In genomic region chr3:37521403-37521802, GRCh38 we compare ENCODE assay signal across 19 cellular contexts.
DNase-seq lines count a peak whose midpoint lies in the region; ATAC-seq and TF ChIP-seq lines count a peak whose summit lies in the region.
"Had no signal": no experiment of that assay in that cellular context is flagged by ENCODE, and none has a peak within 500 bp of the region (broad histone marks: within the 10 kb centered on the region; RNA-seq: fewer than 3 reads in every experiment).

No MANE protein-coding gene starts in this region.

- no peak overlapping the region for H3K4me3 ChIP-seq in WERI-Rb-1 (ENCODE audit: low read depth, low read length)
- no peak overlapping the region for H3K4me3 ChIP-seq in smooth muscle cell
- H3K4me3 ChIP-seq: Peyer's patch had no signal

- H3K9me3 ChIP-seq in WERI-Rb-1 (ENCODE audit: severe bottlenecking) = no peaks in the 10 kb centered on the region
- H3K9me3 ChIP-seq in smooth muscle cell (replicated peaks; ENCODE audit: low read depth) = no peaks in the 10 kb centered on the region
- H3K9me3 ChIP-seq: Peyer's patch had no signal

- H3K79me2 ChIP-seq in smooth muscle cell (ENCODE audit: low read depth) = no peaks in the 10 kb centered on the region

- WGBS in smooth muscle cell (ENCODE audit: low lambda C conversion rate) = 24% methylated on average over 6 of the region's 6 CpGs

- H2AFZ ChIP-seq in smooth muscle cell (ENCODE audit: low read depth) = no peak overlapping the region

- H3K27ac ChIP-seq in WERI-Rb-1 (peak overlapping the region; percentile 26; the same call in 1 of the 2 replicates), smooth muscle cell (ENCODE audit: low read depth) (peak overlapping the region; percentile 62)
- H3K27ac ChIP-seq: C4-2B, Peyer's patch had no signal

- no peak for TF ChIP-seq CTCF in WERI-Rb-1 (IDR thresholded peaks at IDR 0.05; ENCODE audit: low read depth, low read length)
- TF ChIP-seq CTCF in smooth muscle cell (IDR thresholded peaks at IDR 0.05; ENCODE audit: borderline replicate concordance, insufficient read depth, poor library complexity, severe bottlenecking) = no peak

- peaks cover 10% of the 10 kb centered on the region for H3K4me1 ChIP-seq in smooth muscle cell (ENCODE audit: low read depth)
- H3K4me1 ChIP-seq: Peyer's patch had no signal

- peak; percentile 4 for DNase-seq in EH (ENCODE audit: low read depth)
- DNase-seq in WERI-Rb-1 = peak; percentile 19
- DNase-seq in fibroblast of the conjunctiva (ENCODE audit: low read depth) = peak; percentile 48
- DNase-seq in smooth muscle cell (lab: John Stamatoyannopoulos, UW; ENCODE audit: unreplicated experiment) = no peak
- DNase-seq in activated CD4-positive, alpha-beta T cell treated with anti-CD3 and anti-CD28 coated beads for 4 hours = no peak
- no peak for DNase-seq in iPS-NIHi11 (ENCODE audit: low spot score)
- no peak for DNase-seq in NCI-H1105 treated with DMSO at 0.1 percent for 48 hours (lab: John Stamatoyannopoulos, UW)
- DNase-seq: DMS79 treated with DMSO at 0.1 percent for 48 hours; H7; KBM-7; NCI-H187; NCI-H2107; NCI-H510A; NCI-H748 treated with DMSO at 0.1 percent for 48 hours; NK-92 treated with Interleukin-12 subunit alpha and Interleukin-12 subunit beta, amount 100 ng/mL, for 24 hours; Peyer's patch had no signal

- H3K27me3 ChIP-seq in WERI-Rb-1 (ENCODE audit: insufficient read depth, low read depth, severe bottlenecking) (no peaks in the 10 kb centered on the region), smooth muscle cell (ENCODE audit: low read depth) (peaks cover 72% of the 10 kb centered on the region)
- H3K27me3 ChIP-seq: Peyer's patch had no signal

- peaks cover 12% of the 10 kb centered on the region for H4K20me1 ChIP-seq in smooth muscle cell (ENCODE audit: low read depth)

- peaks cover 7% of the 10 kb centered on the region for H3F3A ChIP-seq in smooth muscle cell (ENCODE audit: low read depth)

- no peak overlapping the region for H3K9ac ChIP-seq in smooth muscle cell (ENCODE audit: low read depth)

- no peaks in the 10 kb centered on the region for H3K36me3 ChIP-seq in WERI-Rb-1
- no peaks in the 10 kb centered on the region for H3K36me3 ChIP-seq in smooth muscle cell (ENCODE audit: low read depth)

- ATAC-seq in GM19467 (IDR thresholded peaks at IDR 0.05; ENCODE audit: unreplicated experiment) = no peak
- ATAC-seq: HepG2 had no signal

- peak overlapping the region; percentile 49 for H3K4me2 ChIP-seq in smooth muscle cell

Comparison
In these comparisons a context has a peak if more than half of its experiments do, and no peak if none do; other contexts are left out.
1. DNase-seq: peak in EH (single experiment), WERI-Rb-1 (single experiment) and fibroblast of the conjunctiva (single experiment); none in smooth muscle cell (single experiment), activated CD4-positive, alpha-beta T cell treated with anti-CD3 and anti-CD28 coated beads for 4 hours (0 of 2), iPS-NIHi11 (single experiment) and NCI-H1105 treated with DMSO at 0.1 percent for 48 hours (single experiment).